ENCODE assay signal across 4 cellular contexts in the genomic region with DNA sequence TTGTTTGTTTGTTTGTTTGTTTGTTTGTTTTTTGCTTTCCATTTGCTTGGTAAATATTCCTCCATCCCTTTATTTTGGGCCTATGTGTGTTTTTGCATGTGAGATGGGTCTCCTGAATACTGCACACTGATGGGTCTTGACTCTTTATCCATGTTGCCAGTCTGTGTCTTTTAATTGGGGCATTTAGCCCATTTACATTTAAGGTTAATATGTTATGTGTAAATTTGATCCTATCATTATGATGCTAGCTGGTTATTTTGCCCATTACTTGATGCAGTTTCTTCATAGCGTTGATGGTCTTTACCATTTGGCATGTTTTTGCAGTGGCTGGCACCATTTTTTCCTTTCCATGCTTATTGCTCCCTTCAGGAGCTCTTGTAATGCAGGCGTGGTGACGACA. TPM values are rescaled to one million over a fixed set of nuclear protein-coding genes. Genes with fewer than 3 reads are reported as not detected.
"Had no signal": no experiment of that assay in that cellular context is flagged by ENCODE, and none has a peak within 500 bp of the region (broad histone marks: within the 10 kb centered on the region; RNA-seq: fewer than 3 reads in every experiment).

No MANE protein-coding gene starts in this region.

RNA-seq across cellular contexts. Expression of a gene that starts 16.4 kb away (rescaled TPM):
- total RNA-seq: HepG2, HT-29, HT1080, IMR-90 had no signal
- polyA plus RNA-seq: HepG2, IMR-90 had no signal

RNA-seq across cellular contexts. Expression of a gene that starts 42.2 kb away (rescaled TPM):
- total RNA-seq: HepG2, HT1080, IMR-90 had no signal
- polyA plus RNA-seq: IMR-90 had no signal
